ENCODE assay signal across 13 cellular contexts in the genomic region with DNA sequence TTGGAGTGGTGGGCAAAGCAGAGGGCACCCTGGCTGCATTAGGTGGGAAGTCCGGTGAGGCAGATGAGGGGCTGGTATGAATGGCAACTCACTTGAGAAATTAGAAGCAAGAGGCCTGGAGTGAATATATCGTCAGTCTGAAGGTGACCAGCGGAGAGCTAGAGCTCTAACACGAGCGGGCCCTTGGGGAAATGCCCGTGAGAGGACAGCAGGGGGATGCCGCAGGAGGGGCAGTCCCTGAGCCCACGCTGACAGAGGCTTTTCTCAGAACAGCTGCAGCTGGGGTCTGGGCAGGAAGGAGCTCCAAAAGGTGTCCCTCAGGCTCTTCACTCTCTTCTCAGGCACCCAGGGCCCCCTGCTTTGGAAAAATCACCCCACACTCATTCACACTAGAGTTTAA. TPM values are rescaled to one million over a fixed set of nuclear protein-coding genes. Genes with fewer than 3 reads are reported as not detected.
"Had no signal": no experiment of that assay in that cellular context is flagged by ENCODE, and none has a peak within 500 bp of the region (broad histone marks: within the 10 kb centered on the region; RNA-seq: fewer than 3 reads in every experiment).

No MANE protein-coding gene starts in this region.

- H3K27me3 Mint-ChIP-seq: activated CD4-positive, alpha-beta T cell treated with anti-CD3 and anti-CD28 coated beads for 36 hours had no signal

- H3K4me3 ChIP-seq: heart right ventricle, left ventricle myocardium inferior, ovary, tibial artery, vagina had no signal

- H3K36me3 ChIP-seq: heart right ventricle, left ventricle myocardium inferior, ovary, tibial artery, vagina had no signal

- H3K27ac Mint-ChIP-seq: activated CD4-positive, alpha-beta T cell treated with anti-CD3 and anti-CD28 coated beads for 36 hours; activated CD8-positive, alpha-beta T cell treated with anti-CD3 and anti-CD28 coated beads, Interleukin-2, amount 10 ng/mL, durations not matched to agents 7 days and 5 days had no signal

- H3K9me3 ChIP-seq: heart right ventricle, left ventricle myocardium inferior, ovary, tibial artery, vagina had no signal

- ATAC-seq: activated CD4-positive, alpha-beta T cell treated with anti-CD3 and anti-CD28 coated beads for 36 hours; activated CD8-positive, alpha-beta T cell treated with anti-CD3 and anti-CD28 coated beads, Interleukin-2, amount 10 ng/mL, durations not matched to agents 7 days and 5 days; heart right ventricle had no signal

- H3K4me3 Mint-ChIP-seq: activated CD4-positive, alpha-beta T cell treated with anti-CD3 and anti-CD28 coated beads for 36 hours; activated CD8-positive, alpha-beta T cell treated with anti-CD3 and anti-CD28 coated beads, Interleukin-2, amount 10 ng/mL, durations not matched to agents 7 days and 5 days had no signal

- DNase-seq: activated CD4-positive, alpha-beta T cell treated with anti-CD3 and anti-CD28 coated beads for 36 hours; activated CD8-positive, alpha-beta memory T cell treated with anti-CD3 and anti-CD28 coated beads, Interleukin-2, amount 50 U/mL, for 48 hours; activated CD8-positive, alpha-beta T cell treated with anti-CD3 and anti-CD28 coated beads, Interleukin-2, amount 10 ng/mL, durations not matched to agents 7 days and 5 days; heart right ventricle; left ventricle myocardium inferior; ovary; retina; tibial artery had no signal

- H3K27ac ChIP-seq: ovary, tibial artery, vagina, VCaP had no signal

- H3K27me3 ChIP-seq: heart right ventricle, ovary, tibial artery, vagina had no signal

RNA-seq across cellular contexts. Expression of a gene that starts 32.0 kb away (rescaled TPM):
- total RNA-seq: fibroblast of lung had no signal
- polyA plus RNA-seq: keratinocyte, neural cell had no signal
